Comparison of ENCODE assay signal across 8 cellular contexts in genomic region chr15:92638291-92638708, GRCh38. TPM values are rescaled to one million over a fixed set of nuclear protein-coding genes. Genes with fewer than 3 reads are reported as not detected.
DNase-seq lines count a peak whose midpoint lies in the region; ATAC-seq lines count a peak whose summit lies in the region.

No MANE protein-coding gene starts in this region.

- ATAC-seq in HG03521 (IDR thresholded peaks at IDR 0.05; ENCODE audit: unreplicated experiment): no peak
- no peak for ATAC-seq in HG03135 (IDR thresholded peaks at IDR 0.05; ENCODE audit: unreplicated experiment)
- no peak for ATAC-seq in HG03280 (IDR thresholded peaks at IDR 0.05; ENCODE audit: unreplicated experiment)

- DNase-seq in activated CD8-positive, alpha-beta memory T cell treated with anti-CD3 and anti-CD28 coated beads for 24 hours: peak; percentile 26
- no peak for DNase-seq in activated CD8-positive, alpha-beta memory T cell treated with anti-CD3 and anti-CD28 coated beads, Interleukin-2, amount 50 U/mL, for 48 hours
- DNase-seq in NCI-H82 (lab: John Stamatoyannopoulos, UW): peak; percentile 82
- DNase-seq in kidney tubule cell (ENCODE audit: low spot score): peak; percentile 44
- DNase-seq in ureter (ENCODE audit: low spot score): peak; percentile 65

RNA-seq across cellular contexts. Expression of gene FAM174B, which starts 17.3 kb away (rescaled TPM):
- 208 TPM for total RNA-seq in ureter
